In genomic region chr4:128454281-128455075, GRCh38 we compare ENCODE assay signal across 8 cellular contexts.
DNase-seq lines count a peak whose midpoint lies in the region; TF ChIP-seq lines count a peak whose summit lies in the region.

No MANE protein-coding gene starts in this region.

- no peak overlapping the region for H2AFZ ChIP-seq in Loucy (ENCODE audit: low read length)

- no peaks in the 10 kb centered on the region for H3F3A ChIP-seq in Loucy (ENCODE audit: low read depth)

- 21 to 25% methylated on average over 13 of the region's 13 CpGs for WGBS in tibial nerve, 2 donors

- no peaks in the 10 kb centered on the region for H3K9me2 ChIP-seq in Loucy (replicated peaks; ENCODE audit: low read depth, low read length)

- DNase-seq in GM04503 (ENCODE audit: low read depth) (peak; percentile 62), HAP-1 (ENCODE audit: low spot score in 2 of 2) (peak; percentile 80 to 83), RPMI7951 (ENCODE audit: low read depth) (peak; percentile 86), fibroblast of villous mesenchyme (ENCODE audit: low read depth) (peak; percentile 96), occipital lobe (lab: John Stamatoyannopoulos, UW) (peak; percentile 73), tibial nerve (ENCODE audit: low spot score in 2 of 2) (peak; percentile 75 to 80)
- peak; percentile 9 to 25 for DNase-seq in activated T-helper 1 cell treated with anti-CD3 and anti-CD28 coated beads, Interleukin-2, amount 50 U/mL, for 16 hours (ENCODE audit: low read depth in 1 of 2, low spot score in 1 of 2)

- H3K27ac ChIP-seq in tibial nerve: peak overlapping the region in 1 of 4 donors; percentile 46

- H3K4me2 ChIP-seq in Loucy (ENCODE audit: low read depth, low read length, poor library complexity, severe bottlenecking): no peak overlapping the region

- H3K36me3 ChIP-seq in HAP-1 (replicated peaks) (no peaks in the 10 kb centered on the region), Loucy (ENCODE audit: insufficient read depth, low read length) (no peaks in the 10 kb centered on the region), tibial nerve (no peaks in the 10 kb centered on the region)

- H3K9ac ChIP-seq in Loucy (ENCODE audit: low read depth, low read length, poor library complexity, severe bottlenecking): no peak overlapping the region

- H3K9me3 ChIP-seq in HAP-1 (no peaks in the 10 kb centered on the region), Loucy (ENCODE audit: insufficient read depth, low read depth, low read length) (no peaks in the 10 kb centered on the region), tibial nerve (no peaks in the 10 kb centered on the region)

- TF ChIP-seq POLR2A in tibial nerve (IDR thresholded peaks at IDR 0.05): no peak

- H4K20me1 ChIP-seq in Loucy (ENCODE audit: insufficient read depth, low read length, poor library complexity, severe bottlenecking): no peaks in the 10 kb centered on the region

- TF ChIP-seq CTCF in Loucy (conservative IDR thresholded peaks at IDR 0.05; ENCODE audit: low read length): peak; percentile 77
- peak; percentile 90 for TF ChIP-seq CTCF in fibroblast of villous mesenchyme (IDR thresholded peaks at IDR 0.05; ENCODE audit: insufficient read depth, low read depth, low read length)
- peak; percentile 68 to 85 (median 80) for TF ChIP-seq CTCF in tibial nerve (IDR thresholded peaks at IDR 0.05)

- H3K4me3 ChIP-seq in HAP-1: no peak overlapping the region
- H3K4me3 ChIP-seq in Loucy (ENCODE audit: low read length, poor library complexity, severe bottlenecking): no peak overlapping the region
- no peak overlapping the region for H3K4me3 ChIP-seq in fibroblast of villous mesenchyme (ENCODE audit: low read depth, low read length)
- H3K4me3 ChIP-seq in tibial nerve: no peak overlapping the region

- H3K4me1 ChIP-seq in HAP-1 (peaks cover 18% of the 10 kb centered on the region), Loucy (ENCODE audit: insufficient read depth, low read length, poor library complexity, severe bottlenecking) (no peaks in the 10 kb centered on the region), tibial nerve (peaks cover 0 to 20% (median 0%) of the 10 kb centered on the region in 4 donors)

- in situ Hi-C loops in HAP-1 (cut with MboI; ENCODE audit: low sequenced_read_pairs): loop anchor here (10.0 kb wide), 2 partner anchors 110 to 410 kb away; no protein-coding TSS in a partner anchor

- no peaks in the 10 kb centered on the region for H3K79me2 ChIP-seq in Loucy (ENCODE audit: insufficient read depth, low read length)

- H3K27me3 ChIP-seq in HAP-1 (ENCODE audit: low read depth): no peaks in the 10 kb centered on the region
- H3K27me3 ChIP-seq in Loucy (ENCODE audit: insufficient read depth, low read length, poor library complexity, severe bottlenecking): no peaks in the 10 kb centered on the region
- no peaks in the 10 kb centered on the region for H3K27me3 ChIP-seq in tibial nerve

- peak; percentile 28 to 81 for TF ChIP-seq EP300 in tibial nerve (IDR thresholded peaks at IDR 0.05)

Comparison
In these comparisons a context has a peak if more than half of its experiments do, and no peak if none do; other contexts are left out.
1. DNase-seq: peak in every context shown above with its lines; median percentile 96 in fibroblast of villous mesenchyme; 86 in RPMI7951; 82 in HAP-1; 78 in tibial nerve; 73 in occipital lobe; 62 in GM04503; 17 in activated T-helper 1 cell treated with anti-CD3 and anti-CD28 coated beads, Interleukin-2, amount 50 U/mL, for 16 hours.